8 cellular contexts compared by ENCODE assay signal in genomic region chr3:52153389-52154096, GRCh38. TPM values are rescaled to one million over a fixed set of nuclear protein-coding genes. Genes with fewer than 3 reads are reported as not detected.
DNase-seq lines count a peak whose midpoint lies in the region; ATAC-seq and TF ChIP-seq lines count a peak whose summit lies in the region.

No MANE protein-coding gene starts in this region.

- peak overlapping the region; percentile 13 to 87 for H3K27ac ChIP-seq in mucosa of rectum (ENCODE audit: low read depth in 2 of 2, low read length in 2 of 2)

- POLR2A ChIA-PET in AG04449 (lab: Yijun Ruan, JAX) = interaction anchor here (1.2 to 1.3 kb wide), 3 partner anchors 44 to 158 kb away, joined by 3 to 11 read pairs (median 3); partner anchors contain the start of gene RPL29

- no peak for TF ChIP-seq POLR2A in GM18505 (IDR thresholded peaks at IDR 0.05; ENCODE audit: borderline replicate concordance, extremely low read depth, insufficient read depth, insufficient read length)

- peak overlapping the region; percentile 68 to 86 for H3K9ac ChIP-seq in mucosa of rectum (ENCODE audit: low read depth in 1 of 2, low read length in 2 of 2)

- H3K9me3 ChIP-seq in mucosa of rectum (ENCODE audit: control insufficient read depth in 2 of 2, low read length in 2 of 2) = no peaks in the 10 kb centered on the region

- H3K36me3 ChIP-seq in mucosa of rectum (ENCODE audit: control insufficient read depth in 2 of 2, insufficient read depth in 2 of 2, low read length in 2 of 2) = peaks cover 0 to 4% of the 10 kb centered on the region in 2 donors

- no peaks in the 10 kb centered on the region for H3K27me3 ChIP-seq in mucosa of rectum (ENCODE audit: control insufficient read depth in 2 of 2, insufficient read depth in 2 of 2, low read length in 2 of 2)

- H3K4me3 ChIP-seq in AG04449 (ENCODE audit: low read depth, low read length) = peak overlapping the region; percentile 90
- peak overlapping the region; percentile 90 for H3K4me3 ChIP-seq in GM12875 (ENCODE audit: low read depth, low read length)
- H3K4me3 ChIP-seq in mucosa of rectum (ENCODE audit: low read length in 2 of 2) = peak overlapping the region; percentile 81 to 84

- CTCF ChIA-PET in AG04449 (lab: Yijun Ruan, JAX) = interaction anchor here (0.8 to 21.0 kb wide), 5 partner anchors 9 to 151 kb away, joined by 4 to 725 read pairs (median 14); no protein-coding TSS in a partner anchor

- no peak for TF ChIP-seq CTCF in AG04449 (IDR thresholded peaks at IDR 0.05; ENCODE audit: insufficient read depth, low read length, missing control alignments)
- no peak for TF ChIP-seq CTCF in GM12875 (IDR thresholded peaks at IDR 0.05; ENCODE audit: borderline replicate concordance, insufficient read depth, low read depth, low read length)

- ATAC-seq in GM18505 (IDR thresholded peaks at IDR 0.05; ENCODE audit: unreplicated experiment) = no peak

- DNase-seq in AG04449 (ENCODE audit: low read depth, low spot score) (no peak), HK-2 (ENCODE audit: unreplicated experiment) (peak; percentile 43), RPMI7951 (ENCODE audit: low read depth) (peak; percentile 66), ureter (ENCODE audit: low spot score) (no peak)
- peak; percentile 7 for DNase-seq in effector CD4-positive, alpha-beta T cell

- peaks cover 12 to 13% of the 10 kb centered on the region in 2 donors for H3K4me1 ChIP-seq in mucosa of rectum (ENCODE audit: control insufficient read depth in 2 of 2, insufficient read depth in 2 of 2, low read length in 2 of 2)

RNA-seq across cellular contexts. Expression of gene POC1A, which starts 0.7 kb away (rescaled TPM):
- total RNA-seq in RPMI7951 (2014; rRNA removed; shearing (Covaris generic)) = 20.4 and 21.4 TPM in 2 replicates
- 3.6 TPM for total RNA-seq in ureter

RNA-seq across cellular contexts. Expression of gene ALAS1, which starts 44.4 kb away (rescaled TPM):
- total RNA-seq in RPMI7951 (2014; rRNA removed; shearing (Covaris generic)) = 32.0 and 37.6 TPM in 2 replicates
- 144 TPM for total RNA-seq in ureter

Comparison
In these comparisons a context has a peak if more than half of its experiments do, and no peak if none do; other contexts are left out.
1. DNase-seq: peak in HK-2 (single experiment), RPMI7951 (single experiment) and effector CD4-positive, alpha-beta T cell (single experiment); none in AG04449 (single experiment) and ureter (single experiment).
2. Peak in every context shown above with its lines, with median percentiles within 50 percentile points of each other: H3K4me3 ChIP-seq.